ENCODE assay signal across 20 cellular contexts in genomic region chr22:23499845-23500500, GRCh38.
"Had no signal": no experiment of that assay in that cellular context is flagged by ENCODE, and none has a peak within 500 bp of the region (broad histone marks: within the 10 kb centered on the region; RNA-seq: fewer than 3 reads in every experiment).

No MANE protein-coding gene starts in this region.

- H3K4me3 ChIP-seq: coronary artery, gastrocnemius medialis, heart left ventricle, right lobe of liver, smooth muscle cell, thoracic aorta had no signal

- H3K9me3 ChIP-seq: gastrocnemius medialis, heart left ventricle, right lobe of liver, thoracic aorta had no signal

- H3K27ac Mint-ChIP-seq: activated CD4-positive, alpha-beta memory T cell treated with anti-CD3 and anti-CD28 coated beads for 36 hours; activated naive CD4-positive, alpha-beta T cell treated with anti-CD3 and anti-CD28 coated beads for 36 hours; activated naive CD8-positive, alpha-beta T cell treated with anti-CD3 and anti-CD28 coated beads, Interleukin-2, amount 50 U/mL, for 24 hours; activated T-cell treated with anti-CD3 and anti-CD28 coated beads, Interleukin-2, amount 50 U/mL, for 24 hours; activated T-helper 2 cell treated with anti-CD3 and anti-CD28 coated beads, Interferon-gamma antibody, Interleukin-2, Interleukin-4, amounts not matched to agents 10 μg/mL and 5 μg/mL and 100 μg/mL, durations not matched to agents 14 hours and 24 hours and 36 hours; stimulated activated naive B cell treated with anti-CD40 and anti-IgM and Interleukin-4, amounts not matched to agents 10 μg/mL and 1 μg/mL and 100 μg/mL, for 72 hours; T-helper 2 cell treated with Interferon-gamma antibody and Interleukin-4, amounts not matched to agents 5 μg/mL and 100 μg/mL, for 36 hours; WTC11 had no signal

- H3K27ac ChIP-seq: brain microvascular endothelial cell, coronary artery, gastrocnemius medialis, heart left ventricle, right lobe of liver, thoracic aorta had no signal

- H3K36me3 ChIP-seq: brain microvascular endothelial cell, gastrocnemius medialis, heart left ventricle, right lobe of liver, thoracic aorta had no signal

- H3K27me3 Mint-ChIP-seq: activated CD4-positive, alpha-beta memory T cell treated with anti-CD3 and anti-CD28 coated beads for 36 hours had no signal

- DNase-seq: activated CD4-positive, alpha-beta memory T cell treated with anti-CD3 and anti-CD28 coated beads for 36 hours; activated CD4-positive, alpha-beta T cell treated with anti-CD3 and anti-CD28 coated beads for 4 hours; activated naive CD4-positive, alpha-beta T cell treated with anti-CD3 and anti-CD28 coated beads for 36 hours; activated naive CD8-positive, alpha-beta T cell treated with anti-CD3 and anti-CD28 coated beads, Interleukin-2, amount 50 U/mL, for 24 hours; anterior cingulate cortex; brain microvascular endothelial cell; gastrocnemius medialis; kidney glomerular epithelial cell; left ventricle myocardium superior; stimulated activated naive B cell treated with anti-CD40 and anti-IgM and Interleukin-4, amounts not matched to agents 10 μg/mL and 1 μg/mL and 100 μg/mL, for 72 hours had no signal

- H3K36me3 Mint-ChIP-seq: activated CD4-positive, alpha-beta memory T cell treated with anti-CD3 and anti-CD28 coated beads for 36 hours; stimulated activated naive B cell treated with anti-CD40 and anti-IgM and Interleukin-4, amounts not matched to agents 10 μg/mL and 1 μg/mL and 100 μg/mL, for 72 hours; WTC11 had no signal

- ATAC-seq: activated naive CD8-positive, alpha-beta T cell treated with anti-CD3 and anti-CD28 coated beads, Interleukin-2, amount 50 U/mL, for 24 hours; gastrocnemius medialis; heart left ventricle; left ventricle myocardium superior had no signal

- H3K4me1 ChIP-seq: gastrocnemius medialis, right lobe of liver had no signal

- H3K27me3 ChIP-seq: brain microvascular endothelial cell, gastrocnemius medialis, heart left ventricle, right lobe of liver had no signal

- H3K9me3 Mint-ChIP-seq: activated CD4-positive, alpha-beta memory T cell treated with anti-CD3 and anti-CD28 coated beads for 36 hours; activated naive CD4-positive, alpha-beta T cell treated with anti-CD3 and anti-CD28 coated beads for 36 hours; activated naive CD8-positive, alpha-beta T cell treated with anti-CD3 and anti-CD28 coated beads, Interleukin-2, amount 50 U/mL, for 24 hours; activated T-cell treated with anti-CD3 and anti-CD28 coated beads, Interleukin-2, amount 50 U/mL, for 24 hours; activated T-helper 2 cell treated with anti-CD3 and anti-CD28 coated beads, Interferon-gamma antibody, Interleukin-2, Interleukin-4, amounts not matched to agents 10 μg/mL and 5 μg/mL and 100 μg/mL, durations not matched to agents 14 hours and 24 hours and 36 hours; central memory CD8-positive, alpha-beta T cell; stimulated activated naive B cell treated with anti-CD40 and anti-IgM and Interleukin-4, amounts not matched to agents 10 μg/mL and 1 μg/mL and 100 μg/mL, for 72 hours; T-helper 2 cell treated with Interferon-gamma antibody and Interleukin-4, amounts not matched to agents 5 μg/mL and 100 μg/mL, for 36 hours; WTC11 had no signal

- H3K4me3 Mint-ChIP-seq: activated CD4-positive, alpha-beta memory T cell treated with anti-CD3 and anti-CD28 coated beads for 36 hours; activated naive CD4-positive, alpha-beta T cell treated with anti-CD3 and anti-CD28 coated beads for 36 hours; activated naive CD8-positive, alpha-beta T cell treated with anti-CD3 and anti-CD28 coated beads, Interleukin-2, amount 50 U/mL, for 24 hours; activated T-cell treated with anti-CD3 and anti-CD28 coated beads, Interleukin-2, amount 50 U/mL, for 24 hours; central memory CD8-positive, alpha-beta T cell; stimulated activated naive B cell treated with anti-CD40 and anti-IgM and Interleukin-4, amounts not matched to agents 10 μg/mL and 1 μg/mL and 100 μg/mL, for 72 hours; T-helper 2 cell treated with Interferon-gamma antibody and Interleukin-4, amounts not matched to agents 5 μg/mL and 100 μg/mL, for 36 hours; WTC11 had no signal
